Comparison of ENCODE assay signal across 1 cellular context in genomic region chr6:142300758-142301251, GRCh38.
TF ChIP-seq lines count a peak whose summit lies in the region.

No MANE protein-coding gene starts in this region.

TF ChIP-seq in HepG2, 621 proteins besides CTCF, POLR2A, EP300 and RAD21 (continued from another document):
- TF ChIP-seq, protein P1, sequence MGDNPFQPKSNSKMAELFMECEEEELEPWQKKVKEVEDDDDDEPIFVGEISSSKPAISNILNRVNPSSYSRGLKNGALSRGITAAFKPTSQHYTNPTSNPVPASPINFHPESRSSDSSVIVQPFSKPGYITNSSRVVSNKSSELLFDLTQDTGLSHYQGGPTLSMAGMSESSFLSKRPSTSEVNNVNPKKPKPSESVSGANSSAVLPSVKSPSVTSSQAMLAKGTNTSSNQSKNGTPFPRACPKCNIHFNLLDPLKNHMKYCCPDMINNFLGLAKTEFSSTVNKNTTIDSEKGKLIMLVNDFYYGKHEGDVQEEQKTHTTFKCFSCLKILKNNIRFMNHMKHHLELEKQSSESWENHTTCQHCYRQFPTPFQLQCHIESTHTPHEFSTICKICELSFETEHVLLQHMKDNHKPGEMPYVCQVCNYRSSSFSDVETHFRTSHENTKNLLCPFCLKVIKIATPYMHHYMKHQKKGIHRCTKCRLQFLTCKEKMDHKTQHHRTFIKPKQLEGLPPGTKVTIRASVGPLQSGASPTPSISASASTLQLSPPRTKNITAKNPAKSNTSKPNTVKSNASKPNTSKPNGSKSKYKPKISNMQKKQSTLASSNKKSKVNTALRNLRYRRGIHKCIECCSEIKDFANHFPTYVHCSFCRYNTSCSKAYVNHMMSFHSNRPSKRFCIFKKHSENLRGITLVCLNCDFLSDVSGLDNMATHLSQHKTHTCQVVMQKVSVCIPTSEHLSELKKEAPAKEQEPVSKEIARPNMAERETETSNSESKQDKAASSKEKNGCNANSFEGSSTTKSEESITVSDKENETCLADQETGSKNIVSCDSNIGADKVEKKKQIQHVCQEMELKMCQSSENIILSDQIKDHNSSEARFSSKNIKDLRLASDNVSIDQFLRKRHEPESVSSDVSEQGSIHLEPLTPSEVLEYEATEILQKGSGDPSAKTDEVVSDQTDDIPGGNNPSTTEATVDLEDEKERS (CRISPR knock-in tag; IDR thresholded peaks at IDR 0.05), result peak; percentile 17
- TF ChIP-seq ISX (CRISPR knock-in tag; conservative IDR thresholded peaks at IDR 0.05) (no peak), EZH2 (conservative IDR thresholded peaks at IDR 0.05; ENCODE audit: low read depth, low read length) (no peak), GATAD2A (CRISPR knock-in tag; IDR thresholded peaks at IDR 0.05) (peak; percentile 40; the same call in 1 of the 2 replicates), SP4 (CRISPR knock-in tag; IDR thresholded peaks at IDR 0.05) (no peak), ZNF749 (CRISPR knock-in tag; IDR thresholded peaks at IDR 0.05; ENCODE audit: borderline replicate concordance) (peak; percentile 78; the same call in 1 of the 2 replicates), SOX6 (IDR thresholded peaks at IDR 0.05) (no peak), SOX6 (CRISPR knock-in tag; IDR thresholded peaks at IDR 0.05) (peak; percentile 2; the same call in 1 of the 2 replicates), ZNF781 (CRISPR knock-in tag; IDR thresholded peaks at IDR 0.05; ENCODE audit: borderline replicate concordance, not compliant biosample characterization) (peak; percentile 70), HNRNPH1 (optimal IDR thresholded peaks at IDR 0.05; ENCODE audit: low read depth, low read length) (peak; percentile 33), ZBTB38 (CRISPR knock-in tag; IDR thresholded peaks at IDR 0.05) (0 out of 2 replicates have a peak, but pooled peaks have one; percentile 45), KLF16 (CRISPR knock-in tag; IDR thresholded peaks at IDR 0.05) (peak in 1 of 2 experiments; percentile 20; a peak in 1 of 4 replicates), ELF4 (CRISPR knock-in tag; IDR thresholded peaks at IDR 0.05; ENCODE audit: borderline replicate concordance) (no peak), MAFG (CRISPR knock-in tag; IDR thresholded peaks at IDR 0.05) (no peak), ZNF547 (CRISPR knock-in tag; IDR thresholded peaks at IDR 0.05) (no peak), THAP11 (CRISPR knock-in tag; IDR thresholded peaks at IDR 0.05) (0 out of 2 replicates have a peak, but pooled peaks have one; percentile 11), ZNF747 (CRISPR knock-in tag; IDR thresholded peaks at IDR 0.05; ENCODE audit: borderline replicate concordance) (no peak), ZNF256 (CRISPR knock-in tag; conservative IDR thresholded peaks at IDR 0.05) (0 out of 2 replicates have a peak, but pooled peaks have one; percentile 45), ATF7-NPFF (CRISPR knock-in tag; IDR thresholded peaks at IDR 0.05; ENCODE audit: low read depth) (no peak), ZBTB33 (CRISPR knock-in tag; IDR thresholded peaks at IDR 0.05) (no peak), SAP130 (CRISPR knock-in tag; IDR thresholded peaks at IDR 0.05; ENCODE audit: low read depth) (peak; percentile 14; the same call in 1 of the 2 replicates), SKI (IDR thresholded peaks at IDR 0.05; ENCODE audit: partially characterized antibody) (no peak), ZBTB20 (CRISPR knock-in tag; IDR thresholded peaks at IDR 0.05; ENCODE audit: borderline replicate concordance, low read depth) (0 out of 2 replicates have a peak, but pooled peaks have one; percentile 29), ETV5 (CRISPR knock-in tag; IDR thresholded peaks at IDR 0.05; ENCODE audit: borderline replicate concordance) (peak; percentile 57; the same call in 1 of the 2 replicates), PITX1 (CRISPR knock-in tag; IDR thresholded peaks at IDR 0.05) (0 out of 2 replicates have a peak, but pooled peaks have one; percentile 45), XRCC5 (optimal IDR thresholded peaks at IDR 0.05; ENCODE audit: low read length) (peak; percentile 34), ZNF614 (CRISPR knock-in tag; IDR thresholded peaks at IDR 0.05; ENCODE audit: borderline replicate concordance) (0 out of 2 replicates have a peak, but pooled peaks have one; percentile 15), LRRFIP1 (CRISPR knock-in tag; conservative IDR thresholded peaks at IDR 0.05) (no peak), ZNF350 (CRISPR knock-in tag; IDR thresholded peaks at IDR 0.05; ENCODE audit: borderline replicate concordance, low read depth) (peak; percentile 12; the same call in 1 of the 2 replicates), ZNF260 (CRISPR knock-in tag; IDR thresholded peaks at IDR 0.05; ENCODE audit: borderline replicate concordance, low read depth) (no peak)
- TF ChIP-seq, protein P2, sequence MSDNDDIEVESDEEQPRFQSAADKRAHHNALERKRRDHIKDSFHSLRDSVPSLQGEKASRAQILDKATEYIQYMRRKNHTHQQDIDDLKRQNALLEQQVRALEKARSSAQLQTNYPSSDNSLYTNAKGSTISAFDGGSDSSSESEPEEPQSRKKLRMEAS (IDR thresholded peaks at IDR 0.05), result peak; percentile 55
- TF ChIP-seq, protein P3, sequence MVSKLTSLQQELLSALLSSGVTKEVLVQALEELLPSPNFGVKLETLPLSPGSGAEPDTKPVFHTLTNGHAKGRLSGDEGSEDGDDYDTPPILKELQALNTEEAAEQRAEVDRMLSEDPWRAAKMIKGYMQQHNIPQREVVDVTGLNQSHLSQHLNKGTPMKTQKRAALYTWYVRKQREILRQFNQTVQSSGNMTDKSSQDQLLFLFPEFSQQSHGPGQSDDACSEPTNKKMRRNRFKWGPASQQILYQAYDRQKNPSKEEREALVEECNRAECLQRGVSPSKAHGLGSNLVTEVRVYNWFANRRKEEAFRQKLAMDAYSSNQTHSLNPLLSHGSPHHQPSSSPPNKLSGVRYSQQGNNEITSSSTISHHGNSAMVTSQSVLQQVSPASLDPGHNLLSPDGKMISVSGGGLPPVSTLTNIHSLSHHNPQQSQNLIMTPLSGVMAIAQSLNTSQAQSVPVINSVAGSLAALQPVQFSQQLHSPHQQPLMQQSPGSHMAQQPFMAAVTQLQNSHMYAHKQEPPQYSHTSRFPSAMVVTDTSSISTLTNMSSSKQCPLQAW (CRISPR knock-in tag; IDR thresholded peaks at IDR 0.05), result no peak
- TF ChIP-seq, protein P4, sequence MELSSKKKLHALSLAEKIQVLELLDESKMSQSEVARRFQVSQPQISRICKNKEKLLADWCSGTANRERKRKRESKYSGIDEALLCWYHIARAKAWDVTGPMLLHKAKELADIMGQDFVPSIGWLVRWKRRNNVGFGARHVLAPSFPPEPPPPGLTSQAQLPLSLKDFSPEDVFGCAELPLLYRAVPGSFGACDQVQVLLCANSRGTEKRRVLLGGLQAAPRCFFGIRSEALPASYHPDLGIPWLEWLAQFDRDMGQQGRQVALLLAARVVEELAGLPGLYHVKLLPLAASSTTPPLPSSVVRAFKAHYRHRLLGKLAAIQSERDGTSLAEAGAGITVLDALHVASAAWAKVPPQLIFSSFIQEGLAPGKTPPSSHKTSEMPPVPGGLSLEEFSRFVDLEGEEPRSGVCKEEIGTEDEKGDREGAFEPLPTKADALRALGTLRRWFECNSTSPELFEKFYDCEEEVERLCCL (CRISPR knock-in tag; IDR thresholded peaks at IDR 0.05; ENCODE audit: borderline replicate concordance), result peak; percentile 60; the same call in 1 of the 2 replicates
- TF ChIP-seq, protein P5, sequence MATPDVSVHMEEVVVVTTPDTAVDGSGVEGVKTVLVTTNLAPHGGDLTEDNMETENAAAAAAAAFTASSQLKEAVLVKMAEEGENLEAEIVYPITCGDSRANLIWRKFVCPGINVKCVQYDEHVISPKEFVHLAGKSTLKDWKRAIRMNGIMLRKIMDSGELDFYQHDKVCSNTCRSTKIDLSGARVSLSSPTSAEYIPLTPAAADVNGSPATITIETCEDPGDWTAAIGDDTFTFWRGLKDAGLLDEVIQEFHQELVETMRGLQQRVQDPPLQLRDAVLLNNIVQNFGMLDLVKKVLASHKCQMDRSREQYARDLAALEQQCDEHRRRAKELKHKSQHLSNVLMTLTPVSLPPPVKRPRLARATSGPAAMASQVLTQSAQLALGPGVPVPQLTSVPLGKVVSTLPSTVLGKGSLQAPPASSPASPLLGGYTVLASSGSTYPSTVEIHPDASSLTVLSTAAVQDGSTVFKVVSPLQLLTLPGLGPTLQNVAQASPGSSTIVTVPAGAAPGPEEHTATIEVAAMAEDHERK (CRISPR knock-in tag; IDR thresholded peaks at IDR 0.05; ENCODE audit: low read depth), result no peak
